In the genomic region with DNA sequence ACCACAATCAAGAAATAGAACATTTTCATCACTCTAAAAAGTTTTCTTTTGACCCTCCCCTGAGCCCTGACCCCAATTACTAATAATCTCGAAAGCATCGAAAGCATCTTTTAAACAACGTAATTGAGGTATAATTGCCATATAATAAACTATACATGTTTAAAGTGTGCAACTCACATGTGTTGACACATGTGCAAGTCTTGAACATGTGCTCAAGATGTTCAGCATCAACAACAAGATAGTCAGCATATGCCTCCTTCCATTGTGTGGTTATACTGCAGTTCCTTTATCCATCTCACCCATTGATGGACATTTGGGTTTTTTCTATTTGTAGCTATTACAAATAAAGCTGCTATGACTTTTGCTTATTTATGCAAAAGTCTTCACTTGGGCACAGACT, we compare ENCODE assay signal across 26 cellular contexts.
DNase-seq lines count a peak whose midpoint lies in the region; ATAC-seq, FAIRE-seq and TF ChIP-seq lines count a peak whose summit lies in the region.
"Had no signal": no experiment of that assay in that cellular context is flagged by ENCODE, and none has a peak within 500 bp of the region (broad histone marks: within the 10 kb centered on the region; RNA-seq: fewer than 3 reads in every experiment).

No MANE protein-coding gene starts in this region.

- H3K36me3 Mint-ChIP-seq in mesothelial cell of epicardium (no peaks in the 10 kb centered on the region), natural killer cell (no peaks in the 10 kb centered on the region)
- H3K36me3 Mint-ChIP-seq: CD14-positive monocyte; CD8-positive, alpha-beta memory T cell had no signal

- no peaks in the 10 kb centered on the region for H4K20me1 ChIP-seq in HepG2 (ENCODE audit: insufficient read depth, low read length)
- H4K20me1 ChIP-seq: BLaER1 treated with 17β-estradiol and CSF1 and Interleukin-3, amounts not matched to agents 10 nM and 100 nM had no signal

- peaks cover 3% of the 10 kb centered on the region for H3K9me3 Mint-ChIP-seq in mesothelial cell of epicardium
- H3K9me3 Mint-ChIP-seq in natural killer cell: no peaks in the 10 kb centered on the region
- H3K9me3 Mint-ChIP-seq: CD4-positive, alpha-beta T cell; CD8-positive, alpha-beta memory T cell had no signal

- no TSS peak for BruUV-seq in HepG2 (replicated peaks; lab: Mats Ljungman, UMichigan)

- 81% methylated on average over 3 of the region's 3 CpGs for WGBS in HepG2 (ENCODE audit: low lambda C conversion rate)
- WGBS in right lobe of liver (ENCODE audit: insufficient coverage, low coverage, low lambda C conversion rate, missing lambda C conversion rate): 86% methylated on average over 3 of the region's 3 CpGs

- in situ Hi-C loops in HepG2 (cut with HindIII; ENCODE audit: extremely low pct_ligation_motif_present, low pct_unique_long_range_greater_than_20kb): no loop called here

- H3K4me3 Mint-ChIP-seq in mesothelial cell of epicardium (no peak overlapping the region), natural killer cell (no peak overlapping the region)
- H3K4me3 Mint-ChIP-seq: CD14-positive monocyte; CD4-positive, alpha-beta T cell; CD8-positive, alpha-beta memory T cell had no signal

- H3K4me1 Mint-ChIP-seq in mesothelial cell of epicardium: peaks cover 41% of the 10 kb centered on the region
- peaks cover 8 to 19% of the 10 kb centered on the region in 2 donors for H3K4me1 Mint-ChIP-seq in natural killer cell

- no peaks in the 10 kb centered on the region for H3K79me2 ChIP-seq in HepG2 (ENCODE audit: insufficient read depth, low read length)

- intact Hi-C loops in HepG2 (cut with micrococcal nuclease; ENCODE audit: unreplicated experiment): no loop called here
- intact Hi-C loops in right lobe of liver (cut with DNase I): no loop called here
- intact Hi-C loops in natural killer cell (cut with micrococcal nuclease): no loop called here
- intact Hi-C loops in left ventricle myocardium inferior (cut with micrococcal nuclease): no loop called here

- CTCF ChIA-PET in HepG2 (lab: Yijun Ruan, JAX; ENCODE audit: low intra/inter-chr PET ratio, low total read pairs): no interaction called here

- DNase-seq in HepG2 (ENCODE audit: low spot score): no peak
- DNase-seq in right lobe of liver: no peak
- DNase-seq in SJSA1 (ENCODE audit: low read depth in 1 of 2, low spot score in 2 of 2): no peak
- DNase-seq in mesothelial cell of epicardium (ENCODE audit: low spot score in 2 of 2, unreplicated experiment in 2 of 2): no peak
- DNase-seq in natural killer cell: no peak
- DNase-seq in left ventricle myocardium inferior: no peak
- DNase-seq: ACHN; AML-193; BE2C; CD4-positive, alpha-beta T cell; CD8-positive, alpha-beta memory T cell; DMS 273 treated with DMSO at 0.1 percent for 48 hours; DMS79; EL; GDM1; GM23248; H7; HCEC 1CT had no signal

- H3K27me3 ChIP-seq in HepG2 (ENCODE audit: control insufficient read depth in 1 of 2, insufficient read depth in 2 of 2, low read length in 2 of 2) (peaks cover 0 to 17% of the 10 kb centered on the region in 2 experiments; a peak in 2 of 5 replicates), right lobe of liver (no peaks in the 10 kb centered on the region), SJSA1 (replicated peaks) (no peaks in the 10 kb centered on the region), left ventricle myocardium inferior (ENCODE audit: low read depth) (no peaks in the 10 kb centered on the region)
- H3K27me3 ChIP-seq: BE2C had no signal

- no peak overlapping the region for H3K9ac ChIP-seq in HepG2 (ENCODE audit: insufficient read depth, low read depth, low read length)
- H3K9ac ChIP-seq: BLaER1 treated with 17β-estradiol and CSF1 and Interleukin-3, amounts not matched to agents 10 nM and 100 nM; GM23248 had no signal

- no peaks in the 10 kb centered on the region for H3K9me3 ChIP-seq in HepG2 (ENCODE audit: low read length)
- no peaks in the 10 kb centered on the region for H3K9me3 ChIP-seq in right lobe of liver
- no peaks in the 10 kb centered on the region for H3K9me3 ChIP-seq in SJSA1 (replicated peaks)
- H3K9me3 ChIP-seq in left ventricle myocardium inferior (replicated peaks): no peaks in the 10 kb centered on the region
- H3K9me3 ChIP-seq: BE2C; BLaER1 treated with 17β-estradiol and CSF1 and Interleukin-3, amounts not matched to agents 10 nM and 100 nM had no signal

- H3K36me3 ChIP-seq in HepG2 (replicated peaks in 1 of 2; ENCODE audit: control insufficient read depth in 1 of 2, insufficient read depth in 2 of 2, low read length in 2 of 2): no peaks in the 10 kb centered on the region
- H3K36me3 ChIP-seq in right lobe of liver: no peaks in the 10 kb centered on the region
- no peaks in the 10 kb centered on the region for H3K36me3 ChIP-seq in SJSA1
- H3K36me3 ChIP-seq in left ventricle myocardium inferior: no peaks in the 10 kb centered on the region
- H3K36me3 ChIP-seq: BE2C; BLaER1 treated with 17β-estradiol and CSF1 and Interleukin-3, amounts not matched to agents 10 nM and 100 nM had no signal

- no peak for TF ChIP-seq POLR2A in HepG2 (IDR thresholded peaks at IDR 0.05; ENCODE audit: insufficient read depth in 1 of 2, low read depth in 2 of 2, low read length in 2 of 2)
- no peak for TF ChIP-seq POLR2A in right lobe of liver (IDR thresholded peaks at IDR 0.05)

- H3K4me1 ChIP-seq in HepG2 (ENCODE audit: insufficient read depth, low read length) (peaks cover 39% of the 10 kb centered on the region), right lobe of liver (peaks cover 0 to 12% (median 4%) of the 10 kb centered on the region in 4 donors), SJSA1 (replicated peaks) (peaks cover 70% of the 10 kb centered on the region), left ventricle myocardium inferior (peaks cover 20% of the 10 kb centered on the region)
- H3K4me1 ChIP-seq: BE2C had no signal

- no peak overlapping the region for H2AFZ ChIP-seq in HepG2 (ENCODE audit: low read length)
- H2AFZ ChIP-seq: GM23248 had no signal

- TF ChIP-seq CTCF in HepG2 (CRISPR knock-in tag; IDR thresholded peaks at IDR 0.05) (no peak), right lobe of liver (IDR thresholded peaks at IDR 0.05) (no peak), mesothelial cell of epicardium (IDR thresholded peaks at IDR 0.05; ENCODE audit: unreplicated experiment) (no peak), natural killer cell (IDR thresholded peaks at IDR 0.05) (no peak), left ventricle myocardium inferior (IDR thresholded peaks at IDR 0.05; ENCODE audit: borderline replicate concordance) (no peak)

- H3K27ac Mint-ChIP-seq in mesothelial cell of epicardium (peak overlapping the region; percentile 66), natural killer cell (no peak overlapping the region)
- H3K27ac Mint-ChIP-seq: CD4-positive, alpha-beta T cell; CD8-positive, alpha-beta memory T cell had no signal

- H3K4me2 ChIP-seq in HepG2 (ENCODE audit: low read depth, low read length): no peak overlapping the region
- H3K4me2 ChIP-seq: BLaER1 treated with 17β-estradiol and CSF1 and Interleukin-3, amounts not matched to agents 10 nM and 100 nM had no signal

- no peak for TF ChIP-seq EP300 in HepG2 (IDR thresholded peaks at IDR 0.05; ENCODE audit: low read depth in 2 of 2, low read length in 2 of 2)
- TF ChIP-seq EP300 in HepG2 (CRISPR knock-in tag; IDR thresholded peaks at IDR 0.05; ENCODE audit: borderline replicate concordance): no peak

- ATAC-seq in HepG2 (no peak), right lobe of liver (no peak), natural killer cell (no peak)
- ATAC-seq: GM12878 had no signal

- H3K27ac ChIP-seq in HepG2 (ENCODE audit: extremely low read length, insufficient read depth, low read length) (no peak overlapping the region), right lobe of liver (no peak overlapping the region), SJSA1 (peak overlapping the region; percentile 86), left ventricle myocardium inferior (replicated peaks) (no peak overlapping the region)
- H3K27ac ChIP-seq: 22Rv1; BLaER1 treated with 17β-estradiol and CSF1 and Interleukin-3, amounts not matched to agents 10 nM and 100 nM; GM23248 had no signal

- H3K4me3 ChIP-seq in HepG2 (replicated peaks in 1 of 3; ENCODE audit: insufficient read depth in 1 of 3, low read depth in 2 of 3, low read length in 3 of 3) (no peak overlapping the region), right lobe of liver (no peak overlapping the region), SJSA1 (no peak overlapping the region), left ventricle myocardium inferior (no peak overlapping the region)
- H3K4me3 ChIP-seq: BLaER1 treated with 17β-estradiol and CSF1 and Interleukin-3, amounts not matched to agents 10 nM and 100 nM; GM12878; GM23248 had no signal

- no peak for TF ChIP-seq RAD21 in HepG2 (CRISPR knock-in tag; IDR thresholded peaks at IDR 0.05)

- no peak for FAIRE-seq in HepG2 (lab: Jason Lieb, UNC)
- FAIRE-seq: A204.1, D721Med, GM12878, GM19239, H1 had no signal

- POLR2A ChIA-PET in HepG2 (lab: Yijun Ruan, JAX): interaction anchor here (2.6 kb wide), 1 partner anchor 8 kb away, joined by 6 read pairs; no protein-coding TSS in a partner anchor

- H3K27me3 Mint-ChIP-seq in mesothelial cell of epicardium (ENCODE audit: low read depth) (no peaks in the 10 kb centered on the region), natural killer cell (ENCODE audit: low read depth in 2 of 2) (peaks cover 7% of the 10 kb centered on the region in 2 donors)

TF ChIP-seq in HepG2, 621 proteins besides CTCF, POLR2A, EP300 and RAD21:
- TF ChIP-seq, protein P1, sequence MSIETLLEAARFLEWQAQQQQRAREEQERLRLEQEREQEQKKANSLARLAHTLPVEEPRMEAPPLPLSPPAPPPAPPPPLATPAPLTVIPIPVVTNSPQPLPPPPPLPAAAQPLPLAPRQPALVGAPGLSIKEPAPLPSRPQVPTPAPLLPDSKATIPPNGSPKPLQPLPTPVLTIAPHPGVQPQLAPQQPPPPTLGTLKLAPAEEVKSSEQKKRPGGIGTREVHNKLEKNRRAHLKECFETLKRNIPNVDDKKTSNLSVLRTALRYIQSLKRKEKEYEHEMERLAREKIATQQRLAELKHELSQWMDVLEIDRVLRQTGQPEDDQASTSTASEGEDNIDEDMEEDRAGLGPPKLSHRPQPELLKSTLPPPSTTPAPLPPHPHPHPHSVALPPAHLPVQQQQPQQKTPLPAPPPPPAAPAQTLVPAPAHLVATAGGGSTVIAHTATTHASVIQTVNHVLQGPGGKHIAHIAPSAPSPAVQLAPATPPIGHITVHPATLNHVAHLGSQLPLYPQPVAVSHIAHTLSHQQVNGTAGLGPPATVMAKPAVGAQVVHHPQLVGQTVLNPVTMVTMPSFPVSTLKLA (IDR thresholded peaks at IDR 0.05): peak; percentile 88
- TF ChIP-seq ZNF138 (CRISPR knock-in tag; IDR thresholded peaks at IDR 0.05; ENCODE audit: low read depth) (no peak), ZNF562 (CRISPR knock-in tag; IDR thresholded peaks at IDR 0.05; ENCODE audit: borderline replicate concordance) (no peak)
